In the genomic region with DNA sequence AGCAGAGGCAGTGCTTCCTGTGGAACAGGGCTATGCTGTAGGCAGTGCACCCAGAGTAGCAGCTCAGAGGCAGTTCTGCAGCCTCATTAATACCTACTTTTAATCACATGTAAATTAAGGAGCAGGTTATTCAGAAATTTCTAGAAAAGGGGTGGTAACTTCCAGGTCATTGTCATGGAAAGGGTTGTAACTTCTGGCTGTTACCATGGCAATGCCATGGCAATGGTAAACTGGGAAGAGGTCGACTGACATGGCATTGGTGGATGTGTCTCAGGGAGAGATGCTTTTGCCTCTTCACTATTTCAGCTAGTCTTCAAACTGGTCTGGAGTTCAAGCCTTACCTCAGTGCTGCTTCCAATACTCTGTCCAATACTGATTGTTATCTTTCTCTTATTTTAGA, we compare ENCODE assay signal across 1 cellular context.
TF ChIP-seq lines count a peak whose summit lies in the region.

No MANE protein-coding gene starts in this region.

TF ChIP-seq in GM23338, 12 proteins besides CTCF, POLR2A, EP300 and RAD21 (continued from another document):
- TF ChIP-seq, protein P1, sequence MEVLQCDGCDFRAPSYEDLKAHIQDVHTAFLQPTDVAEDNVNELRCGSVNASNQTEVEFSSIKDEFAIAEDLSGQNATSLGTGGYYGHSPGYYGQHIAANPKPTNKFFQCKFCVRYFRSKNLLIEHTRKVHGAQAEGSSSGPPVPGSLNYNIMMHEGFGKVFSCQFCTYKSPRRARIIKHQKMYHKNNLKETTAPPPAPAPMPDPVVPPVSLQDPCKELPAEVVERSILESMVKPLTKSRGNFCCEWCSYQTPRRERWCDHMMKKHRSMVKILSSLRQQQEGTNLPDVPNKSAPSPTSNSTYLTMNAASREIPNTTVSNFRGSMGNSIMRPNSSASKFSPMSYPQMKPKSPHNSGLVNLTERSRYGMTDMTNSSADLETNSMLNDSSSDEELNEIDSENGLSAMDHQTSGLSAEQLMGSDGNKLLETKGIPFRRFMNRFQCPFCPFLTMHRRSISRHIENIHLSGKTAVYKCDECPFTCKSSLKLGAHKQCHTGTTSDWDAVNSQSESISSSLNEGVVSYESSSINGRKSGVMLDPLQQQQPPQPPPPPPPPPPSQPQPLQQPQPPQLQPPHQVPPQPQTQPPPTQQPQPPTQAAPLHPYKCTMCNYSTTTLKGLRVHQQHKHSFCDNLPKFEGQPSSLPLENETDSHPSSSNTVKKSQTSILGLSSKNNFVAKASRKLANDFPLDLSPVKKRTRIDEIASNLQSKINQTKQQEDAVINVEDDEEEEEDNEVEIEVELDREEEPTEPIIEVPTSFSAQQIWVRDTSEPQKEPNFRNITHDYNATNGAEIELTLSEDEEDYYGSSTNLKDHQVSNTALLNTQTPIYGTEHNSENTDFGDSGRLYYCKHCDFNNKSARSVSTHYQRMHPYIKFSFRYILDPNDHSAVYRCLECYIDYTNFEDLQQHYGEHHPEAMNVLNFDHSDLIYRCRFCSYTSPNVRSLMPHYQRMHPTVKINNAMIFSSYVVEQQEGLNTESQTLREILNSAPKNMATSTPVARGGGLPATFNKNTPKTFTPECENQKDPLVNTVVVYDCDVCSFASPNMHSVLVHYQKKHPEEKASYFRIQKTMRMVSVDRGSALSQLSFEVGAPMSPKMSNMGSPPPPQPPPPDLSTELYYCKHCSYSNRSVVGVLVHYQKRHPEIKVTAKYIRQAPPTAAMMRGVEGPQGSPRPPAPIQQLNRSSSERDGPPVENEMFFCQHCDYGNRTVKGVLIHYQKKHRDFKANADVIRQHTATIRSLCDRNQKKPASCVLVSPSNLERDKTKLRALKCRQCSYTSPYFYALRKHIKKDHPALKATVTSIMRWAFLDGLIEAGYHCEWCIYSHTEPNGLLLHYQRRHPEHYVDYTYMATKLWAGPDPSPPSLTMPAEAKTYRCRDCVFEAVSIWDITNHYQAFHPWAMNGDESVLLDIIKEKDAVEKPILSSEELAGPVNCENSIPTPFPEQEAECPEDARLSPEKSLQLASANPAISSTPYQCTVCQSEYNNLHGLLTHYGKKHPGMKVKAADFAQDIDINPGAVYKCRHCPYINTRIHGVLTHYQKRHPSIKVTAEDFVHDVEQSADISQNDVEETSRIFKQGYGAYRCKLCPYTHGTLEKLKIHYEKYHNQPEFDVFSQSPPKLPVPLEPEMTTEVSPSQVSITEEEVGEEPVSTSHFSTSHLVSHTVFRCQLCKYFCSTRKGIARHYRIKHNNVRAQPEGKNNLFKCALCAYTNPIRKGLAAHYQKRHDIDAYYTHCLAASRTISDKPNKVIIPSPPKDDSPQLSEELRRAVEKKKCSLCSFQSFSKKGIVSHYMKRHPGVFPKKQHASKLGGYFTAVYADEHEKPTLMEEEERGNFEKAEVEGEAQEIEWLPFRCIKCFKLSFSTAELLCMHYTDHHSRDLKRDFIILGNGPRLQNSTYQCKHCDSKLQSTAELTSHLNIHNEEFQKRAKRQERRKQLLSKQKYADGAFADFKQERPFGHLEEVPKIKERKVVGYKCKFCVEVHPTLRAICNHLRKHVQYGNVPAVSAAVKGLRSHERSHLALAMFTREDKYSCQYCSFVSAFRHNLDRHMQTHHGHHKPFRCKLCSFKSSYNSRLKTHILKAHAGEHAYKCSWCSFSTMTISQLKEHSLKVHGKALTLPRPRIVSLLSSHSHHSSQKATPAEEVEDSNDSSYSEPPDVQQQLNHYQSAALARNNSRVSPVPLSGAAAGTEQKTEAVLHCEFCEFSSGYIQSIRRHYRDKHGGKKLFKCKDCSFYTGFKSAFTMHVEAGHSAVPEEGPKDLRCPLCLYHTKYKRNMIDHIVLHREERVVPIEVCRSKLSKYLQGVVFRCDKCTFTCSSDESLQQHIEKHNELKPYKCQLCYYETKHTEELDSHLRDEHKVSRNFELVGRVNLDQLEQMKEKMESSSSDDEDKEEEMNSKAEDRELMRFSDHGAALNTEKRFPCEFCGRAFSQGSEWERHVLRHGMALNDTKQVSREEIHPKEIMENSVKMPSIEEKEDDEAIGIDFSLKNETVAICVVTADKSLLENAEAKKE (CRISPR knock-in tag; IDR thresholded peaks at IDR 0.05) = no peak
- TF ChIP-seq EZH2phosphoT487 (IDR thresholded peaks at IDR 0.05; ENCODE audit: unreplicated experiment) = no peak
